Comparison of ENCODE assay signal across 19 cellular contexts in genomic region chr5:82766216-82766615, GRCh38.
DNase-seq lines count a peak whose midpoint lies in the region; FAIRE-seq and TF ChIP-seq lines count a peak whose summit lies in the region.
"Had no signal": no experiment of that assay in that cellular context is flagged by ENCODE, and none has a peak within 500 bp of the region (broad histone marks: within the 10 kb centered on the region; RNA-seq: fewer than 3 reads in every experiment).

No MANE protein-coding gene starts in this region.

- H3K9me3 ChIP-seq in neuron (ENCODE audit: low read length): peaks cover 4% of the 10 kb centered on the region
- peaks cover 2% of the 10 kb centered on the region for H3K9me3 ChIP-seq in neural progenitor cell (ENCODE audit: low read depth)
- H3K9me3 ChIP-seq in transverse colon: no peaks in the 10 kb centered on the region
- H3K9me3 ChIP-seq: BLaER1 had no signal

- no peak for TF ChIP-seq POLR2A in transverse colon (IDR thresholded peaks at IDR 0.05)

- no peak overlapping the region for H3K4me3 Mint-ChIP-seq in endothelial cell (ENCODE audit: unreplicated experiment)
- no peak overlapping the region for H3K4me3 Mint-ChIP-seq in neural progenitor cell
- H3K4me3 Mint-ChIP-seq: B cell; CD4-positive, CD25-positive, alpha-beta regulatory T cell; CD8-positive, alpha-beta T cell had no signal

- H3K27ac Mint-ChIP-seq in endothelial cell (ENCODE audit: unreplicated experiment) (peak overlapping the region; percentile 55), neural progenitor cell (no peak overlapping the region)
- H3K27ac Mint-ChIP-seq: B cell; CD8-positive, alpha-beta T cell had no signal

- no peaks in the 10 kb centered on the region for H3K79me2 ChIP-seq in neural progenitor cell (ENCODE audit: low read depth)

- no peak overlapping the region for H3K4me3 ChIP-seq in neuron (ENCODE audit: low read length)
- H3K4me3 ChIP-seq in neural progenitor cell: no peak overlapping the region
- no peak overlapping the region for H3K4me3 ChIP-seq in transverse colon
- H3K4me3 ChIP-seq: BLaER1, GM23248 had no signal

- H3K4me2 ChIP-seq in neural progenitor cell: no peak overlapping the region
- H3K4me2 ChIP-seq: BLaER1 had no signal

- H3K36me3 ChIP-seq in neuron (ENCODE audit: insufficient read depth, low read length) (no peaks in the 10 kb centered on the region), neural progenitor cell (no peaks in the 10 kb centered on the region), transverse colon (no peaks in the 10 kb centered on the region)
- H3K36me3 ChIP-seq: BLaER1 had no signal

- TF ChIP-seq CTCF in endothelial cell (IDR thresholded peaks at IDR 0.05; ENCODE audit: unreplicated experiment): no peak
- no peak for TF ChIP-seq CTCF in neural progenitor cell (IDR thresholded peaks at IDR 0.05)
- TF ChIP-seq CTCF in transverse colon (IDR thresholded peaks at IDR 0.05): no peak

- intact Hi-C loops in transverse colon (cut with DNase I; ENCODE audit: low total_unique reads): no loop called here

- H3K9me3 Mint-ChIP-seq in endothelial cell (ENCODE audit: unreplicated experiment) (no peaks in the 10 kb centered on the region), neural progenitor cell (peaks cover 24% of the 10 kb centered on the region)
- H3K9me3 Mint-ChIP-seq: CD8-positive, alpha-beta T cell had no signal

- no peak overlapping the region for H3K9ac ChIP-seq in neural progenitor cell
- H3K9ac ChIP-seq: BLaER1, GM23248 had no signal

- H3K4me1 Mint-ChIP-seq in endothelial cell (ENCODE audit: unreplicated experiment): peaks cover 12% of the 10 kb centered on the region
- H3K4me1 Mint-ChIP-seq in neural progenitor cell: peaks cover 7% of the 10 kb centered on the region
- H3K4me1 Mint-ChIP-seq: B cell; CD4-positive, CD25-positive, alpha-beta regulatory T cell had no signal

- H2AFZ ChIP-seq in neuron (ENCODE audit: low read depth, low read length) (peak overlapping the region; percentile 13), neural progenitor cell (replicated peaks) (no peak overlapping the region)
- H2AFZ ChIP-seq: GM23248 had no signal

- H3F3A ChIP-seq in neural progenitor cell (ENCODE audit: low read depth): no peaks in the 10 kb centered on the region

- H3K27me3 Mint-ChIP-seq in endothelial cell (ENCODE audit: unreplicated experiment) (no peaks in the 10 kb centered on the region), neural progenitor cell (ENCODE audit: insufficient read depth, low read depth) (no peaks in the 10 kb centered on the region)
- H3K27me3 Mint-ChIP-seq: B cell; CD4-positive, CD25-positive, alpha-beta regulatory T cell had no signal

- H3K36me3 Mint-ChIP-seq in endothelial cell (ENCODE audit: low read depth, unreplicated experiment) (peaks cover 5% of the 10 kb centered on the region), neural progenitor cell (peaks cover 5% of the 10 kb centered on the region)
- H3K36me3 Mint-ChIP-seq: CD4-positive, CD25-positive, alpha-beta regulatory T cell; CD8-positive, alpha-beta T cell had no signal

- DNase-seq in HS-5 (ENCODE audit: low read depth) (peak; percentile 8), endothelial cell (ENCODE audit: low spot score) (no peak), RCC 7860 (ENCODE audit: low spot score) (no peak), neural progenitor cell (ENCODE audit: low spot score) (no peak), transverse colon (no peak)
- DNase-seq: CD4-positive, CD25-positive, alpha-beta regulatory T cell; CD8-positive, alpha-beta T cell; DMS153; DND-41; GM23248; HCEC 1CT had no signal

- H4K20me1 ChIP-seq in neural progenitor cell (ENCODE audit: low read depth): no peaks in the 10 kb centered on the region
- H4K20me1 ChIP-seq: BLaER1 had no signal

- no peak overlapping the region for H3K27ac ChIP-seq in neural progenitor cell
- H3K27ac ChIP-seq in transverse colon: no peak overlapping the region
- H3K27ac ChIP-seq: 22Rv1, BLaER1, C4-2B, GM23248 had no signal

- H3K27me3 ChIP-seq in neuron (ENCODE audit: insufficient read depth, low read length): no peaks in the 10 kb centered on the region
- H3K27me3 ChIP-seq in neural progenitor cell: no peaks in the 10 kb centered on the region
- no peaks in the 10 kb centered on the region for H3K27me3 ChIP-seq in transverse colon
- H3K27me3 ChIP-seq: BLaER1 had no signal

- H3K4me1 ChIP-seq in neuron (ENCODE audit: insufficient read depth, low read length) (no peaks in the 10 kb centered on the region), neural progenitor cell (peaks cover 11% of the 10 kb centered on the region), transverse colon (no peaks in the 10 kb centered on the region)
- H3K4me1 ChIP-seq: BLaER1 had no signal

- in situ Hi-C loops in transverse colon (cut with MboI; ENCODE audit: low pct_ligation_motif_present in 1 of 4, low pct_unique_long_range_greater_than_20kb in 1 of 4, low sequenced_read_pairs in 3 of 4): no loop called here

- no peak for TF ChIP-seq EP300 in transverse colon (IDR thresholded peaks at IDR 0.05; ENCODE audit: low read depth)

- no peak for FAIRE-seq in RCC 7860 (lab: Jason Lieb, UNC)
- FAIRE-seq: A204.1, GM12892, H1 had no signal
